27 cellular contexts compared by ENCODE assay signal in the genomic region with DNA sequence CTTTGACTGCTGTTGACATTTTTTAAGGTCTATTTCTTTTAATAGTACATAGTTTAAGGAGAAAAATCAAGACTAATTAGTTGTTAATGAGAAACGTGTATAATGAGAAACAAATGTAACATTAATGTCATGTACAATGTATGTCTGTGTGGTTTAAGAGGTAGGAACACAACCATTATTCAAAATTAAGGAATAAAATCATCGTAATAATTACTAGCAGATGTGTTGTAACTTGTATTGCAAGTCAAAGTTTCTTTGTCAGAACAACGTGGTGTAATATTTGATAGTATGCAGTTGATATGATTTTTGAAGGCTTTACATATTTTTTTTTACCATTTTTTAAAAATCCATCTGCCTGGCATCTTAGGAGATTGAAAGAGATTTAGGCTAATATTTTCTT.
"Had no signal": no experiment of that assay in that cellular context is flagged by ENCODE, and none has a peak within 500 bp of the region (broad histone marks: within the 10 kb centered on the region; RNA-seq: fewer than 3 reads in every experiment).

No MANE protein-coding gene starts in this region.

- H3K4me1 ChIP-seq: parathyroid adenoma, psoas muscle, right lobe of liver, sigmoid colon, thyroid gland, upper lobe of left lung, vagina had no signal

- H3K27ac ChIP-seq: neutrophil, ovary, parathyroid adenoma, psoas muscle, right lobe of liver, sigmoid colon, stomach, thoracic aorta, thyroid gland, tibial nerve, upper lobe of left lung, vagina had no signal

- H3K4me3 ChIP-seq: ovary, psoas muscle, right lobe of liver, sigmoid colon, stomach, thoracic aorta, thyroid gland, tibial nerve, upper lobe of left lung, vagina had no signal

- H3K36me3 ChIP-seq: neutrophil, ovary, right lobe of liver, sigmoid colon, stomach, thoracic aorta, thyroid gland, tibial nerve, upper lobe of left lung, vagina had no signal

- DNase-seq: nephron progenitor cell; occipital lobe; ovary; posterior cingulate gyrus; psoas muscle; right cardiac atrium; right lobe of liver; sigmoid colon; small intestine; stimulated activated CD4-positive, alpha-beta T cell treated with anti-CD3 and anti-CD28 coated beads, Interleukin-15, amount 100 ng/mL, for 24 hours; stimulated activated CD4-positive, alpha-beta T cell treated with anti-CD3 and anti-CD28 coated beads, Interleukin-2, amount 100 ng/mL, for 24 hours; stimulated activated CD4-positive, alpha-beta T cell treated with anti-CD3 and anti-CD28 coated beads, Interleukin-2, amount 100 ng/mL, for 48 hours; stimulated activated CD4-positive, alpha-beta T cell treated with anti-CD3 and anti-CD28 coated beads, Interleukin-4, amount 100 ng/mL, for 24 hours; stimulated activated naive B cell treated with anti-CD40 and anti-IgM and Interleukin-4, amounts not matched to agents 10 μg/mL and 1 μg/mL and 100 μg/mL, for 72 hours; stimulated activated naive CD4-positive, alpha-beta T cell treated with Interleukin-2 at 50 U/mL for 16 hours; stomach; thyroid gland; trophoblast cell; upper lobe of left lung had no signal

- H3K9me3 ChIP-seq: neutrophil, ovary, psoas muscle, right lobe of liver, sigmoid colon, stomach, thoracic aorta, thyroid gland, tibial nerve, upper lobe of left lung, vagina had no signal

- H2AFZ ChIP-seq: parathyroid adenoma had no signal

- ATAC-seq: natural killer cell treated with Interleukin-12 subunit alpha and Interleukin-12 subunit beta and Interleukin-15 and Interleukin-18, amount 100 ng/mL, for 72 hours; psoas muscle; right cardiac atrium; right lobe of liver; stimulated activated effector memory CD8-positive, alpha-beta T cell treated with anti-CD3 and anti-CD28 coated beads, Interleukin-12 subunit alpha, Interleukin-12 subunit beta, amount 100 ng/mL, for 72 hours; stimulated activated naive B cell treated with anti-CD40 and anti-IgM and Interleukin-4, amounts not matched to agents 10 μg/mL and 1 μg/mL and 100 μg/mL, for 72 hours had no signal

- H3K27me3 ChIP-seq: neutrophil, ovary, right lobe of liver, sigmoid colon, stomach, thyroid gland, tibial nerve, upper lobe of left lung, vagina had no signal

- H3K9ac ChIP-seq: parathyroid adenoma had no signal

- H3K79me2 ChIP-seq: parathyroid adenoma had no signal

- FAIRE-seq: small intestine, urothelium cell line had no signal
